Comparison of ENCODE assay signal across 11 cellular contexts in the genomic region with DNA sequence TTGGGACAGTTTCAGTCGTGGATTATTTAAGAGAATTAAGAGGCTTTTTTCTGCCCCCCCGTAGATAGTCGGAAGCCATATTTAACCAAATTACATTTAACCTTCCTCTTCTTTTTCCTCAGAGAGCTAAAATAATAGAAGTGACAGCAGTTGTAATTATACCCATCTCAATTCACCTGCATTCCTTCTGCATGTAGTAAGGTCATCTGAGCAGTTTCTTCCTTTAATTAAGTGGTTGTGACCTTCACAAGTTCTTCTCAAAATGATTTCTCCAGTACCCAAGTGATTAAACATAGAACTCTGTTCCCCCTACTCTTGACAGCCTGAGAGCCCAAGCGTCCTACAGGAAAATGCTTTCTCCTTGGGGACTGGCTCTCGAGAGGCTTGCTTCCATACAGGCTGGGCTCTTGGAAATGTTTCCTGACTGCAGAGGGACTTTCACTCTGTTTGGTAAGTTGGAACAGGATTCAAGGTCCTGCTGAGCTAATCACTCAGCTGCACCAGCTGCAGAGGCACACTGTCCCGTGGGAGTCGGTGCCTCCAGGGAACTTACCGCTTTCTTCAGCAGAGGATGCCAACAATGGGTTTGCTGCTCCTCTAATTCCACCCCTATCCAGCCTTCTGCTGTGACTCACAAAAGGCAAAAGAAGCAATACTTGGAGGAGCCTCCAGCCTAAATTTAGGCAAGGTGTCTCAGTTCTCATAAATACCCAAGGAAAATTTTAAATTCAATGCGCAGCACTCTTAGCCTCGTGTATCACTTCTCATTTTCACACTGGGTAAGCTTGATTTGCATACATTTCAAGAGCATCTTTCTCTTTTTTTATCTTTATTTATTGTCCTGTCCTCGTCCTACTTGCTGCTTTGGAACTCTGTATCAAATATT.
A peak's percentile ranks its signal among the peaks of the same experiment; 100 is the strongest.
DNase-seq lines count a peak whose midpoint lies in the region; ATAC-seq and TF ChIP-seq lines count a peak whose summit lies in the region.
"Had no signal": no experiment of that assay in that cellular context is flagged by ENCODE, and none has a peak within 500 bp of the region (broad histone marks: within the 10 kb centered on the region; RNA-seq: fewer than 3 reads in every experiment).

No MANE protein-coding gene starts in this region.

- DNase-seq in BE2C (peak; percentile 29), NCI-H2171 treated with DMSO at 0.1 percent for 48 hours (lab: John Stamatoyannopoulos, UW) (peak; percentile 56), posterior vena cava (ENCODE audit: low spot score) (no peak), RKO (ENCODE audit: low spot score) (no peak), NK-92 (lab: John Stamatoyannopoulos, UW; ENCODE audit: unreplicated experiment) (no peak), NCI-H1930 (lab: John Stamatoyannopoulos, UW) (no peak)
- DNase-seq: effector memory CD8-positive, alpha-beta T cell; NCI-H1092; T-cell had no signal

- peak; percentile 79 for ATAC-seq in GM19324 (IDR thresholded peaks at IDR 0.05; ENCODE audit: low FRiP score, unreplicated experiment)
- ATAC-seq in HG02885 (IDR thresholded peaks at IDR 0.05; ENCODE audit: poor library complexity, unreplicated experiment): peak; percentile 94
- ATAC-seq: effector memory CD8-positive, alpha-beta T cell; T-cell had no signal

- H3K36me3 ChIP-seq in BE2C: no peaks in the 10 kb centered on the region

- no peaks in the 10 kb centered on the region for H3K4me1 ChIP-seq in BE2C

- intact Hi-C loops in posterior vena cava (cut with DNase I): no loop called here

- H3K9me3 ChIP-seq in BE2C: no peaks in the 10 kb centered on the region

- TF ChIP-seq CTCF in BE2C (IDR thresholded peaks at IDR 0.05; ENCODE audit: low read depth, low read length): no peak

- no peaks in the 10 kb centered on the region for H3K27me3 ChIP-seq in BE2C

- no peak overlapping the region for H3K4me3 ChIP-seq in BE2C (ENCODE audit: low read depth, low read length)

Comparison
In these comparisons a context has a peak if more than half of its experiments do, and no peak if none do; other contexts are left out.
1. DNase-seq: peak in BE2C (single experiment) and NCI-H2171 treated with DMSO at 0.1 percent for 48 hours (single experiment); none in posterior vena cava (single experiment), RKO (single experiment), NK-92 (single experiment) and NCI-H1930 (0 of 2).